8 cellular contexts compared by ENCODE assay signal in genomic region chr6:166955865-166956443, GRCh38. TPM values are rescaled to one million over a fixed set of nuclear protein-coding genes. Genes with fewer than 3 reads are reported as not detected.
DNase-seq lines count a peak whose midpoint lies in the region; ATAC-seq and TF ChIP-seq lines count a peak whose summit lies in the region.

No MANE protein-coding gene starts in this region.

- TF ChIP-seq CTCF in GM12864 (IDR thresholded peaks at IDR 0.05; ENCODE audit: low read depth, low read length, missing control alignments) = no peak
- no peak for TF ChIP-seq CTCF in endodermal cell (conservative IDR thresholded peaks at IDR 0.05)

- H3K36me3 Mint-ChIP-seq in endodermal cell (ENCODE audit: low read depth) (peaks cover 3% of the 10 kb centered on the region), naive B cell (peaks cover 0 to 8% of the 10 kb centered on the region in 2 donors)

- no peaks in the 10 kb centered on the region for H3K36me3 ChIP-seq in endodermal cell (ENCODE audit: control insufficient read depth, insufficient read depth, low read length)

- whole genome bisulfite sequencing in endodermal cell (ENCODE audit: insufficient coverage in 1 of 2, insufficient read length in 1 of 2), 2 experiments = 0 to 1% methylated on average over 2 to 54 of the region's 54 CpGs

- no peaks in the 10 kb centered on the region for H3K4me1 ChIP-seq in endodermal cell (ENCODE audit: control insufficient read depth, insufficient read depth, low read length)

- no peaks in the 10 kb centered on the region for H3K9me3 ChIP-seq in endodermal cell (ENCODE audit: control insufficient read depth, low read length)

- H3K9me3 Mint-ChIP-seq in endodermal cell = peaks cover 3% of the 10 kb centered on the region
- H3K9me3 Mint-ChIP-seq in naive B cell = peaks cover 0 to 3% (median 0%) of the 10 kb centered on the region in 7 donors

- no peak overlapping the region for H3K27ac ChIP-seq in endodermal cell (ENCODE audit: low read depth, low read length)

- H3K27me3 ChIP-seq in endodermal cell (ENCODE audit: control insufficient read depth, insufficient read depth, low read length, poor library complexity, severe bottlenecking) = peaks cover 8% of the 10 kb centered on the region

- DNase-seq in 8988T (peak; percentile 63), GM12864 (ENCODE audit: low read depth) (no peak), RKO (ENCODE audit: low spot score) (peak; percentile 44), endodermal cell (no peak), naive B cell (no peak), NOMO-1 treated with DMSO at 0.1 percent for 48 hours (lab: John Stamatoyannopoulos, UW; ENCODE audit: unreplicated experiment) (no peak), GF-D8 (lab: John Stamatoyannopoulos, UW) (no peak)

- peak; percentile 2 for ATAC-seq in HG03025 (IDR thresholded peaks at IDR 0.05; ENCODE audit: low FRiP score, unreplicated experiment)
- ATAC-seq in naive B cell (ENCODE audit: low read depth in 2 of 2) = peak; percentile 4 to 6

- H3K27ac Mint-ChIP-seq in endodermal cell = no peak overlapping the region
- peak overlapping the region; percentile 98 to 100 (median 100) for H3K27ac Mint-ChIP-seq in naive B cell

- H3K9ac ChIP-seq in endodermal cell (ENCODE audit: extremely low read depth, low read length, poor library complexity, severe bottlenecking) = peak overlapping the region; percentile 30

- H3K27me3 Mint-ChIP-seq in endodermal cell (ENCODE audit: insufficient read depth) = peaks cover 6% of the 10 kb centered on the region
- H3K27me3 Mint-ChIP-seq in naive B cell = peaks cover 0 to 4% (median 0%) of the 10 kb centered on the region in 3 donors

- H3K4me3 Mint-ChIP-seq in endodermal cell = peak overlapping the region; percentile 67
- peak overlapping the region; percentile 94 to 100 (median 96) for H3K4me3 Mint-ChIP-seq in naive B cell

- peak overlapping the region; percentile 97 for H3K4me3 ChIP-seq in GM12864 (ENCODE audit: low read depth, low read length)
- peak overlapping the region; percentile 83 for H3K4me3 ChIP-seq in endodermal cell (ENCODE audit: low read length)

- peaks cover 17% of the 10 kb centered on the region for H3K4me1 Mint-ChIP-seq in endodermal cell
- peaks cover 75 to 85% (median 83%) of the 10 kb centered on the region in 3 donors for H3K4me1 Mint-ChIP-seq in naive B cell

RNA-seq across cellular contexts. Expression of gene RNASET2, which starts 0.4 kb away (rescaled TPM):
- total RNA-seq in endodermal cell = 10 to 100 TPM; 25.8 to 29.3 TPM
- polyA plus RNA-seq in endodermal cell (2013, experiment 1 of 2) = 15.1 TPM
- 18.5 TPM for polyA plus RNA-seq in endodermal cell (2013, experiment 2 of 2)
- polyA plus RNA-seq in naive B cell (ENCODE audit: low read depth in 6 of 6) = 100 to 1,000 TPM; 472 to 744 (median 534) TPM

RNA-seq across cellular contexts. Expression of gene CEP43, which starts 43.2 kb away (rescaled TPM):
- 10 to 100 TPM; 36.0 to 43.9 TPM for total RNA-seq in endodermal cell
- 28.5 TPM for polyA plus RNA-seq in endodermal cell (2013, experiment 1 of 2)
- polyA plus RNA-seq in endodermal cell (2013, experiment 2 of 2) = 30.3 TPM
- 10 to 100 TPM in 1 of 6 donors, 1 to 10 TPM in 5; 6.6 to 12.0 (median 7.2) TPM for polyA plus RNA-seq in naive B cell (ENCODE audit: low read depth in 6 of 6)

Comparison
In these comparisons a context has a peak if more than half of its experiments do, and no peak if none do; other contexts are left out.
1. DNase-seq: peak in 8988T (single experiment) and RKO (single experiment); none in GM12864 (single experiment), endodermal cell (single experiment), naive B cell (single experiment), NOMO-1 treated with DMSO at 0.1 percent for 48 hours (single experiment) and GF-D8 (single experiment).